24 cellular contexts compared by ENCODE assay signal in genomic region chr11:30291331-30291730, GRCh38.
"Had no signal": no experiment of that assay in that cellular context is flagged by ENCODE, and none has a peak within 500 bp of the region (broad histone marks: within the 10 kb centered on the region; RNA-seq: fewer than 3 reads in every experiment).

No MANE protein-coding gene starts in this region.

- H3K27me3 ChIP-seq: stomach, suprapubic skin, testis, thyroid gland, tibial artery, tibial nerve, transverse colon, upper lobe of left lung, upper lobe of right lung, uterus, vagina had no signal

- H3K36me3 ChIP-seq: stomach, suprapubic skin, thoracic aorta, thyroid gland, tibial artery, tibial nerve, transverse colon, upper lobe of left lung, upper lobe of right lung, uterus, vagina had no signal

- H3K4me3 ChIP-seq: stomach, suprapubic skin, testis, thoracic aorta, thyroid gland, tibial artery, tibial nerve, transverse colon, upper lobe of left lung, upper lobe of right lung, uterus, vagina had no signal

- DNase-seq: stimulated activated CD4-positive, alpha-beta T cell treated with anti-CD3 and anti-CD28 coated beads, Interleukin-2, amount 100 ng/mL, for 48 hours; stimulated activated CD4-positive, alpha-beta T cell treated with anti-CD3 and anti-CD28 coated beads, Interleukin-4, amount 100 ng/mL, for 1 hour; stimulated activated CD4-positive, alpha-beta T cell treated with anti-CD3 and anti-CD28 coated beads, Interleukin-4, amount 100 ng/mL, for 24 hours; stimulated activated CD4-positive, alpha-beta T cell treated with anti-CD3 and anti-CD28 coated beads, Interleukin-4, amount 100 ng/mL, for 4 hours; stimulated activated CD8-positive, alpha-beta memory T cell treated with anti-CD3 and anti-CD28 coated beads, Interleukin-4, amount 100 ng/mL, for 48 hours; stimulated activated naive B cell treated with anti-CD40 and anti-IgM and Interleukin-4, amounts not matched to agents 10 μg/mL and 1 μg/mL and 100 μg/mL, for 72 hours; stimulated activated naive CD4-positive, alpha-beta T cell; stimulated activated naive CD4-positive, alpha-beta T cell treated with Interleukin-2 at 50 U/mL for 16 hours; stimulated activated naive CD8-positive, alpha-beta T cell treated with anti-CD3 and anti-CD28 coated beads, Interleukin-15, amount 100 ng/mL, for 72 hours; stimulated activated naive CD8-positive, alpha-beta T cell treated with anti-CD3 and anti-CD28 coated beads, Interleukin-15, Interleukin-2, amounts not matched to agents 100 U/mL and 50 U/mL, for 24 hours; stomach; substantia nigra; testis; thyroid gland; tibial artery; transverse colon; trophoblast cell; upper lobe of left lung; upper lobe of right lung; uterus had no signal

- H3K4me1 ChIP-seq: stomach, suprapubic skin, testis, thyroid gland, tibial artery, tibial nerve, transverse colon, upper lobe of left lung, upper lobe of right lung, uterus, vagina had no signal

- H3K9me3 ChIP-seq: stomach, suprapubic skin, testis, thoracic aorta, thyroid gland, tibial artery, tibial nerve, transverse colon, upper lobe of left lung, upper lobe of right lung, uterus, vagina had no signal
